In genomic region chr13:38763446-38764381, GRCh38 we compare ENCODE assay signal across 9 cellular contexts.
DNase-seq lines count a peak whose midpoint lies in the region; ATAC-seq and TF ChIP-seq lines count a peak whose summit lies in the region.
"Had no signal": no experiment of that assay in that cellular context is flagged by ENCODE, and none has a peak within 500 bp of the region (broad histone marks: within the 10 kb centered on the region; RNA-seq: fewer than 3 reads in every experiment).

No MANE protein-coding gene starts in this region.

- TF ChIP-seq CTCF in HFFc6 (IDR thresholded peaks at IDR 0.05) (peak; percentile 71), Peyer's patch (IDR thresholded peaks at IDR 0.05) (peak in 4 of 6 experiments; percentile 6 to 33 (median 32))

- H3K27me3 Mint-ChIP-seq in HFFc6 (ENCODE audit: insufficient read depth), result no peaks in the 10 kb centered on the region; the same call in 1 of the 2 replicates

- H3K27me3 ChIP-seq in Peyer's patch, result no peaks in the 10 kb centered on the region
- H3K27me3 ChIP-seq: SJSA1 had no signal

- no peak overlapping the region for H3K27ac Mint-ChIP-seq in HFFc6

- intact Hi-C loops in Right ventricle myocardium superior (cut with DNase I), result loop anchor here (5.0 kb wide), 1 partner anchor 76 kb away; the partner anchor contains the start of gene FREM2

- H3K9me3 Mint-ChIP-seq in HFFc6, result no peaks in the 10 kb centered on the region

- no peak for TF ChIP-seq POLR2A in Peyer's patch (IDR thresholded peaks at IDR 0.05)

- H3K4me1 Mint-ChIP-seq in HFFc6 (ENCODE audit: low read depth), result no peaks in the 10 kb centered on the region

- DNase-seq in DMS53 (lab: John Stamatoyannopoulos, UW), result peak; percentile 80
- peak; percentile 18 for DNase-seq in HFFc6
- DNase-seq in Peyer's patch, result no peak
- DNase-seq in fibroblast of peridontal ligament (ENCODE audit: extremely low read depth), result peak; percentile 64
- DNase-seq in pons (ENCODE audit: low spot score), result peak; percentile 83
- no peak for DNase-seq in stimulated activated naive CD4-positive, alpha-beta T cell treated with Interleukin-2 at 50 U/mL for 16 hours (lab: John Stamatoyannopoulos, UW)
- DNase-seq in Right ventricle myocardium superior, result no peak

- ATAC-seq in HG02885 (IDR thresholded peaks at IDR 0.05; ENCODE audit: poor library complexity, unreplicated experiment), result no peak
- ATAC-seq in Right ventricle myocardium superior (ENCODE audit: poor library complexity), result no peak

- H3K4me1 ChIP-seq in Peyer's patch, result no peaks in the 10 kb centered on the region
- H3K4me1 ChIP-seq: SJSA1 had no signal

- H3K36me3 Mint-ChIP-seq in HFFc6 (ENCODE audit: low read depth), result no peaks in the 10 kb centered on the region

- no peak overlapping the region for H3K4me3 ChIP-seq in Peyer's patch
- H3K4me3 ChIP-seq: SJSA1 had no signal

- H3K36me3 ChIP-seq in Peyer's patch, result no peaks in the 10 kb centered on the region
- H3K36me3 ChIP-seq: SJSA1 had no signal

- H3K27ac ChIP-seq in Peyer's patch, result no peak overlapping the region
- H3K27ac ChIP-seq: SJSA1 had no signal

- no peak overlapping the region for H3K4me3 Mint-ChIP-seq in HFFc6

- no peaks in the 10 kb centered on the region for H3K9me3 ChIP-seq in Peyer's patch
- H3K9me3 ChIP-seq: SJSA1 had no signal

Comparison
In these comparisons a context has a peak if more than half of its experiments do, and no peak if none do; other contexts are left out.
1. DNase-seq: peak in DMS53 (single experiment), HFFc6 (single experiment), fibroblast of peridontal ligament (single experiment) and pons (single experiment); none in Peyer's patch (0 of 3), stimulated activated naive CD4-positive, alpha-beta T cell treated with Interleukin-2 at 50 U/mL for 16 hours (single experiment) and Right ventricle myocardium superior (single experiment).